In the genomic region with DNA sequence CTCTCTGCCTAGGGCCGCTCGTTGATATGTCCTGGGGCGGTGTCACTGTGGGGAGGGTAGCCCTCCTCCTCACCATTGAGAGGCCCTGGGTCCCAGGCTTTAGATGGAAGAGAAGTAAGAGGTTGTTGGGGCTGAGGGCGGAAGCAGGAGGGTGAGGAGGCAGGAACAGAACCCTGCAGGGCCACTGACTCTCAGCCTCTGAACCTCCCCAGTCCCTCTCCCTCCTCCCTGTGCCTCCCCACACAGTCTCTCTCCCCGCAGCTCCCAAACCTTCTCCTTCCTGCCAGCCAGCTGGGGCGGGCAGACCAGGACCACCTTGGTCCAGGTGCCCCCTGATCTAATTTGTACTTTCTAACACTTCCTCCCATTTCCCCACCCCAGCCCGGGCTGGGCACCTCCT, we compare ENCODE assay signal across 19 cellular contexts. TPM values are rescaled to one million over a fixed set of nuclear protein-coding genes. Genes with fewer than 3 reads are reported as not detected.
DNase-seq lines count a peak whose midpoint lies in the region; ATAC-seq and TF ChIP-seq lines count a peak whose summit lies in the region.
"Had no signal": no experiment of that assay in that cellular context is flagged by ENCODE, and none has a peak within 500 bp of the region (broad histone marks: within the 10 kb centered on the region; RNA-seq: fewer than 3 reads in every experiment).

No MANE protein-coding gene starts in this region.

- no peak overlapping the region for H3K4me3 Mint-ChIP-seq in WTC11
- H3K4me3 Mint-ChIP-seq: CD4-positive, CD25-positive, alpha-beta regulatory T cell had no signal

- H3K4me1 ChIP-seq in left ventricle myocardium inferior (peaks cover 27% of the 10 kb centered on the region), right atrium auricular region (peaks cover 0 to 14% of the 10 kb centered on the region in 2 donors), vagina (peaks cover 28% of the 10 kb centered on the region)
- H3K4me1 ChIP-seq: Caco-2 had no signal

- H3K4me3 ChIP-seq in left ventricle myocardium inferior (no peak overlapping the region), right atrium auricular region (no peak overlapping the region), vagina (no peak overlapping the region)
- H3K4me3 ChIP-seq: A549, SJCRH30 had no signal

- intact Hi-C loops in left ventricle myocardium inferior (cut with micrococcal nuclease) = no loop called here
- intact Hi-C loops in vagina (cut with DNase I) = no loop called here
- intact Hi-C loops in sciatic nerve (cut with DNase I) = no loop called here

- H3K36me3 Mint-ChIP-seq in WTC11 = no peaks in the 10 kb centered on the region
- H3K36me3 Mint-ChIP-seq: CD4-positive, CD25-positive, alpha-beta regulatory T cell had no signal

- no peaks in the 10 kb centered on the region for H3K9me3 ChIP-seq in left ventricle myocardium inferior (replicated peaks)
- no peaks in the 10 kb centered on the region for H3K9me3 ChIP-seq in right atrium auricular region
- H3K9me3 ChIP-seq in vagina = no peaks in the 10 kb centered on the region
- H3K9me3 ChIP-seq: A549, Caco-2, SJCRH30 had no signal

- H3K9me3 Mint-ChIP-seq in WTC11 = no peaks in the 10 kb centered on the region

- no peak for ATAC-seq in WTC11
- ATAC-seq in sciatic nerve = no peak
- ATAC-seq: A549 had no signal

- H3K27me3 Mint-ChIP-seq in WTC11 (ENCODE audit: low read depth) = no peaks in the 10 kb centered on the region

- CTCF ChIA-PET in WTC11 (lab: Charles Lee) = interaction anchor here (0.7 to 1.8 kb wide), 5 partner anchors 9 to 206 kb away, joined by 3 to 9 read pairs (median 7); a partner anchor contains a TSS

- TF ChIP-seq CTCF in left ventricle myocardium inferior (IDR thresholded peaks at IDR 0.05; ENCODE audit: borderline replicate concordance) = no peak
- no peak for TF ChIP-seq CTCF in right atrium auricular region (IDR thresholded peaks at IDR 0.05)
- TF ChIP-seq CTCF in WTC11 (IDR thresholded peaks at IDR 0.05) = no peak
- TF ChIP-seq CTCF in vagina (IDR thresholded peaks at IDR 0.05) = no peak

- H3K27me3 ChIP-seq in left ventricle myocardium inferior (ENCODE audit: low read depth) = no peaks in the 10 kb centered on the region
- no peaks in the 10 kb centered on the region for H3K27me3 ChIP-seq in right atrium auricular region
- H3K27me3 ChIP-seq in vagina = no peaks in the 10 kb centered on the region

- peak; percentile 12 for DNase-seq in left ventricle myocardium inferior
- no peak for DNase-seq in right atrium auricular region (ENCODE audit: low spot score)
- DNase-seq in WTC11 (ENCODE audit: low spot score) = no peak
- DNase-seq in islet precursor cell = peak; percentile 47
- no peak for DNase-seq in vagina (ENCODE audit: extremely low spot score in 2 of 2)
- no peak for DNase-seq in iPS-NIHi7 (ENCODE audit: extremely low spot score)
- DNase-seq in DMS79 (lab: John Stamatoyannopoulos, UW) = no peak
- DNase-seq in sciatic nerve (ENCODE audit: low spot score) = no peak
- DNase-seq: Caco-2; CD4-positive, CD25-positive, alpha-beta regulatory T cell; DMS53; HCEC 1CT; KBM-7; NCI-H1417 treated with DMSO at 0.1 percent for 48 hours; NCI-H1930; NCI-H2171; NCI-H774; SJCRH30 had no signal

- H3K27ac Mint-ChIP-seq in WTC11 = no peak overlapping the region
- H3K27ac Mint-ChIP-seq: CD4-positive, CD25-positive, alpha-beta regulatory T cell had no signal

- H3K27ac ChIP-seq in left ventricle myocardium inferior (replicated peaks) (peak overlapping the region; percentile 71), right atrium auricular region (no peak overlapping the region), vagina (peak overlapping the region; percentile 56)
- H3K27ac ChIP-seq: SJCRH30 had no signal

- peaks cover 9% of the 10 kb centered on the region; the same call in 1 of the 2 replicates for H3K4me1 Mint-ChIP-seq in WTC11

- POLR2A ChIA-PET in WTC11 (lab: Charles Lee) = interaction anchor here (0.7 kb wide), 1 partner anchor 117 kb away, joined by 3 read pairs; no protein-coding TSS in a partner anchor

- no peak for TF ChIP-seq POLR2A in vagina (IDR thresholded peaks at IDR 0.05)

- H3K36me3 ChIP-seq in left ventricle myocardium inferior = no peaks in the 10 kb centered on the region
- no peaks in the 10 kb centered on the region for H3K36me3 ChIP-seq in right atrium auricular region
- H3K36me3 ChIP-seq in vagina = no peaks in the 10 kb centered on the region
- H3K36me3 ChIP-seq: SJCRH30 had no signal

TF ChIP-seq in WTC11, 78 proteins besides CTCF, POLR2A, EP300 and RAD21:
- TF ChIP-seq ZNF671 (CRISPR knock-in tag; IDR thresholded peaks at IDR 0.05) = no peak
- no peak for TF ChIP-seq NFYB (CRISPR knock-in tag; conservative IDR thresholded peaks at IDR 0.05; ENCODE audit: low read depth)
- no peak for TF ChIP-seq JAZF1 (CRISPR knock-in tag; IDR thresholded peaks at IDR 0.05)
- no peak for TF ChIP-seq ZNF219 (CRISPR knock-in tag; IDR thresholded peaks at IDR 0.05; ENCODE audit: borderline replicate concordance)
- peak; percentile 85 for TF ChIP-seq ZNF263 (CRISPR knock-in tag; IDR thresholded peaks at IDR 0.05; ENCODE audit: low read depth)

RNA-seq across cellular contexts. Expression of a gene that starts 14.3 kb away (rescaled TPM):
- total RNA-seq in left ventricle myocardium inferior = 5.4 TPM
- total RNA-seq in right atrium auricular region = 1 to 10 TPM; 5.2 to 8.7 TPM
- total RNA-seq in WTC11 (2021) = 1.4 to 2.0 TPM (median 1.8 TPM) in 3 replicates
- total RNA-seq in vagina = 0.98 TPM
- total RNA-seq in sciatic nerve = not detected
- total RNA-seq: CD4-positive, CD25-positive, alpha-beta regulatory T cell; SJCRH30 had no signal

RNA-seq across cellular contexts. Expression of a gene that starts 44.2 kb away (rescaled TPM):
- 1.3 TPM for total RNA-seq in left ventricle myocardium inferior
- total RNA-seq in right atrium auricular region = 1 to 10 TPM; 3.9 to 4.6 TPM
- total RNA-seq in WTC11 (2021) = 1.8 to 3.1 TPM (median 2.5 TPM) in 3 replicates
- total RNA-seq in vagina = not detected
- 1.4 TPM for total RNA-seq in sciatic nerve
- total RNA-seq: Caco-2; CD4-positive, CD25-positive, alpha-beta regulatory T cell; SJCRH30 had no signal

Comparison
In these comparisons a context has a peak if more than half of its experiments do, and no peak if none do; other contexts are left out.
1. DNase-seq: peak in left ventricle myocardium inferior (single experiment) and islet precursor cell (single experiment); none in right atrium auricular region (single experiment), WTC11 (single experiment), vagina (0 of 2), iPS-NIHi7 (single experiment), DMS79 (single experiment) and sciatic nerve (single experiment).
2. H3K27ac ChIP-seq: peak in left ventricle myocardium inferior (single experiment) and vagina (single experiment); none in right atrium auricular region (0 of 2).